ENCODE assay signal across 8 cellular contexts in genomic region chr10:89702121-89702480, GRCh38. TPM values are rescaled to one million over a fixed set of nuclear protein-coding genes. Genes with fewer than 3 reads are reported as not detected.
DNase-seq lines count a peak whose midpoint lies in the region; ATAC-seq and TF ChIP-seq lines count a peak whose summit lies in the region.

No MANE protein-coding gene starts in this region.

- H3K4me1 ChIP-seq in testis, result no peaks in the 10 kb centered on the region

- 12 to 14% methylated on average over 7 of the region's 7 CpGs for WGBS in testis, 2 donors

- H3K27me3 ChIP-seq in testis, result no peaks in the 10 kb centered on the region

- ATAC-seq in HG03520 (IDR thresholded peaks at IDR 0.05; ENCODE audit: unreplicated experiment), result no peak

- H3K27me3 Mint-ChIP-seq in activated naive CD8-positive, alpha-beta T cell, result no peaks in the 10 kb centered on the region

- no peaks in the 10 kb centered on the region for H3K9me3 ChIP-seq in testis

- no peak for TF ChIP-seq CTCF in testis (IDR thresholded peaks at IDR 0.05)

- no peaks in the 10 kb centered on the region for H3K9me3 Mint-ChIP-seq in activated naive CD8-positive, alpha-beta T cell (ENCODE audit: low read depth)

- H3K36me3 Mint-ChIP-seq in activated naive CD8-positive, alpha-beta T cell, result peaks cover 4% of the 10 kb centered on the region

- peak overlapping the region; percentile 69 to 72 for H3K4me3 ChIP-seq in testis

- intact Hi-C loops in testis (cut with DNase I; ENCODE audit: low total_unique reads), result no loop called here

- no peak for TF ChIP-seq POLR2A in testis (IDR thresholded peaks at IDR 0.05)

- H3K4me3 Mint-ChIP-seq in activated naive CD8-positive, alpha-beta T cell, result peak overlapping the region; percentile 96

- H3K27ac ChIP-seq in testis, result peak overlapping the region in 1 of 2 donors; percentile 62

- H3K27ac Mint-ChIP-seq in activated naive CD8-positive, alpha-beta T cell, result peak overlapping the region; percentile 98

- DNase-seq in DMS79 (lab: John Stamatoyannopoulos, UW) (peak; percentile 0), DMS79 treated with DMSO at 0.1 percent for 48 hours (lab: John Stamatoyannopoulos, UW) (no peak), MV-4-11 (lab: John Stamatoyannopoulos, UW) (peak; percentile 5), left kidney (ENCODE audit: low read depth, low spot score) (peak; percentile 37), testis (no peak)
- no peak for DNase-seq in central memory CD4-positive, alpha-beta T cell

- H3K36me3 ChIP-seq in testis (ENCODE audit: low read depth, missing control alignments), result no peaks in the 10 kb centered on the region

- peaks cover 45% of the 10 kb centered on the region for H3K4me1 Mint-ChIP-seq in activated naive CD8-positive, alpha-beta T cell (ENCODE audit: low read depth)

RNA-seq across cellular contexts. Expression of gene KIF20B, which starts 0.7 kb away (rescaled TPM):
- total RNA-seq in testis, result 10 to 100 TPM; 12.0 to 16.9 TPM
- 3.0 TPM for polyA plus RNA-seq in testis (ENCODE audit: insufficient read depth, low read depth, low replicate concordance)

RNA-seq across cellular contexts. Expression of gene PANK1, which starts 57.1 kb away (rescaled TPM):
- 10 to 100 TPM in 1 of 2 donors, 1 to 10 TPM in 1; 9.2 to 15.3 TPM for total RNA-seq in testis
- 6.3 TPM for polyA plus RNA-seq in testis (ENCODE audit: insufficient read depth, low read depth, low replicate concordance)

Comparison
In these comparisons a context has a peak if more than half of its experiments do, and no peak if none do; other contexts are left out.
1. DNase-seq: peak in DMS79 (single experiment), MV-4-11 (single experiment) and left kidney (single experiment); none in DMS79 treated with DMSO at 0.1 percent for 48 hours (single experiment), testis (single experiment) and central memory CD4-positive, alpha-beta T cell (single experiment).